11 cellular contexts compared by ENCODE assay signal in genomic region chr6:155181498-155181897, GRCh38.
DNase-seq lines count a peak whose midpoint lies in the region; ATAC-seq and TF ChIP-seq lines count a peak whose summit lies in the region.
"Had no signal": no experiment of that assay in that cellular context is flagged by ENCODE, and none has a peak within 500 bp of the region (broad histone marks: within the 10 kb centered on the region; RNA-seq: fewer than 3 reads in every experiment).

No MANE protein-coding gene starts in this region.

- no peak overlapping the region for H3K27ac ChIP-seq in lower lobe of right lung

- H3K9me3 ChIP-seq in endocrine pancreas (ENCODE audit: control insufficient read depth, low read length) (no peaks in the 10 kb centered on the region), lower lobe of right lung (no peaks in the 10 kb centered on the region)

- DNase-seq in NOMO-1 treated with dmso at 0.1 percent for 144 hours (lab: John Stamatoyannopoulos, UW; ENCODE audit: unreplicated experiment) (no peak), NCI-H2171 (lab: John Stamatoyannopoulos, UW) (no peak), lower lobe of right lung (no peak), NCI-H345 (lab: John Stamatoyannopoulos, UW) (no peak)
- DNase-seq: activated naive CD4-positive, alpha-beta T cell treated with anti-CD3 and anti-CD28 coated beads for 36 hours; COR-L47; nucleus accumbens had no signal

- H3K36me3 ChIP-seq in endocrine pancreas (ENCODE audit: control insufficient read depth, insufficient read depth, low read length): no peaks in the 10 kb centered on the region
- no peaks in the 10 kb centered on the region for H3K36me3 ChIP-seq in lower lobe of right lung

- H3K9ac ChIP-seq in endocrine pancreas (ENCODE audit: control insufficient read depth, insufficient read depth, low read length): no peak overlapping the region

- ATAC-seq in GM18519 (IDR thresholded peaks at IDR 0.05; ENCODE audit: low FRiP score, unreplicated experiment) (peak; percentile 78), GM21447 (IDR thresholded peaks at IDR 0.05; ENCODE audit: unreplicated experiment) (peak; percentile 51), HG03103 (IDR thresholded peaks at IDR 0.05; ENCODE audit: low read depth, unreplicated experiment) (peak; percentile 45), lower lobe of right lung (no peak)

- H3K4me1 ChIP-seq in endocrine pancreas (ENCODE audit: control insufficient read depth, insufficient read depth, low read length) (peaks cover 6% of the 10 kb centered on the region), lower lobe of right lung (no peaks in the 10 kb centered on the region)

- TF ChIP-seq CTCF in lower lobe of right lung (IDR thresholded peaks at IDR 0.05): no peak

- intact Hi-C loops in lower lobe of right lung (cut with DNase I): no loop called here

- peak overlapping the region; percentile 4 for H3K4me3 ChIP-seq in endocrine pancreas (ENCODE audit: control insufficient read depth, insufficient read depth, low read length)
- no peak overlapping the region for H3K4me3 ChIP-seq in lower lobe of right lung

- H3K27me3 ChIP-seq in endocrine pancreas (ENCODE audit: control insufficient read depth, insufficient read depth, low read length) (no peaks in the 10 kb centered on the region), lower lobe of right lung (ENCODE audit: low read depth) (no peaks in the 10 kb centered on the region)

Comparison
In these comparisons a context has a peak if more than half of its experiments do, and no peak if none do; other contexts are left out.
1. ATAC-seq: peak in GM18519 (single experiment), GM21447 (single experiment) and HG03103 (single experiment); none in lower lobe of right lung (0 of 2).